In genomic region chr21:45887121-45887611, GRCh38 we compare ENCODE assay signal across 8 cellular contexts.
A peak's percentile ranks its signal among the peaks of the same experiment; 100 is the strongest.
DNase-seq lines count a peak whose midpoint lies in the region; ATAC-seq, FAIRE-seq and TF ChIP-seq lines count a peak whose summit lies in the region.

No MANE protein-coding gene starts in this region.

- FAIRE-seq in bronchial epithelial cell (lab: Jason Lieb, UNC), result peak; percentile 18

- no peaks in the 10 kb centered on the region for H3K36me3 Mint-ChIP-seq in mesothelial cell of epicardium

- H3K4me2 ChIP-seq in BLaER1, result peak overlapping the region; percentile 57

- DNase-seq in NCI-H2171 (lab: John Stamatoyannopoulos, UW), result peak; percentile 46
- DNase-seq in bronchial epithelial cell (ENCODE audit: low read depth), result peak; percentile 13
- no peak for DNase-seq in mesothelial cell of epicardium (ENCODE audit: low spot score in 2 of 2, unreplicated experiment in 2 of 2)
- no peak for DNase-seq in epidermal melanocyte (ENCODE audit: insufficient read length, low spot score)
- no peak for DNase-seq in COLO668 (lab: John Stamatoyannopoulos, UW; ENCODE audit: unreplicated experiment)
- no peak for DNase-seq in NCI-H748 (lab: John Stamatoyannopoulos, UW; ENCODE audit: unreplicated experiment)

- H3K27me3 ChIP-seq in BLaER1 (no peaks in the 10 kb centered on the region), bronchial epithelial cell (ENCODE audit: control insufficient read depth, insufficient read depth, low read length) (no peaks in the 10 kb centered on the region)

- no peak for ATAC-seq in HG02938 (IDR thresholded peaks at IDR 0.05; ENCODE audit: unreplicated experiment)

- no peaks in the 10 kb centered on the region for H3K9me3 ChIP-seq in BLaER1

- H3K27ac ChIP-seq in BLaER1, result no peak overlapping the region

- peaks cover 16% of the 10 kb centered on the region for H3K27me3 Mint-ChIP-seq in mesothelial cell of epicardium (ENCODE audit: low read depth)

- no peak overlapping the region for H3K9ac ChIP-seq in BLaER1

- peak overlapping the region; percentile 19 for H3K27ac Mint-ChIP-seq in mesothelial cell of epicardium

- TF ChIP-seq CTCF in bronchial epithelial cell (IDR thresholded peaks at IDR 0.05; ENCODE audit: insufficient read depth, low read length, severe bottlenecking), result no peak
- TF ChIP-seq CTCF in mesothelial cell of epicardium (IDR thresholded peaks at IDR 0.05; ENCODE audit: unreplicated experiment), result no peak

- peaks cover 52% of the 10 kb centered on the region for H3K4me1 ChIP-seq in BLaER1

- H3K36me3 ChIP-seq in BLaER1 (no peaks in the 10 kb centered on the region), bronchial epithelial cell (ENCODE audit: control insufficient read depth, insufficient read depth, low read length) (no peaks in the 10 kb centered on the region)

- peaks cover 66% of the 10 kb centered on the region; the same call in 1 of the 2 replicates for H4K20me1 ChIP-seq in BLaER1

- H3K4me3 ChIP-seq in BLaER1, result no peak overlapping the region
- no peak overlapping the region for H3K4me3 ChIP-seq in bronchial epithelial cell (ENCODE audit: low read depth, low read length)

- H3K9me3 Mint-ChIP-seq in mesothelial cell of epicardium, result no peaks in the 10 kb centered on the region

- no peak overlapping the region for H3K4me3 Mint-ChIP-seq in mesothelial cell of epicardium

- peaks cover 27% of the 10 kb centered on the region for H3K4me1 Mint-ChIP-seq in mesothelial cell of epicardium

Comparison
In these comparisons a context has a peak if more than half of its experiments do, and no peak if none do; other contexts are left out.
1. DNase-seq: peak in NCI-H2171 (single experiment) and bronchial epithelial cell (single experiment); none in mesothelial cell of epicardium (0 of 2), epidermal melanocyte (single experiment), COLO668 (single experiment) and NCI-H748 (single experiment).